20 cellular contexts compared by ENCODE assay signal in the genomic region with DNA sequence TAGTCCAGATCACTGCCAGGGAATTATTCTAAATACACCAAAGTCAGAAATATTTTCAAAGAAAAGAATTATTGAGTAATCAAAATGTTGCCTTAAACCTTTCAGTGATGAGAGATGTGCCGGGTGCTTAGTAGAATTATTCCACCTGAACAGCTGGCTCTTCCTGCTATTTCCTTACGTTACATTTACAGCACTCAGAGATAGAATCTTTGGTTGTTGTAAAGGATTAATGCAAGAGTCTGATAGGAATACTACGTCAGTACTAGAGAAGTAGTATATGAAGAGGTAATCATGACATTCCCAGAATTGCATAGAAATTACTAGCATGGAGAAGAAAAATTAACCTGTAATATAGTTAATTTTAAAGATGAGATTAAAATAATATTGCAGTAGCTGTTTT. TPM values are rescaled to one million over a fixed set of nuclear protein-coding genes. Genes with fewer than 3 reads are reported as not detected.
DNase-seq lines count a peak whose midpoint lies in the region; ATAC-seq and TF ChIP-seq lines count a peak whose summit lies in the region.
"Had no signal": no experiment of that assay in that cellular context is flagged by ENCODE, and none has a peak within 500 bp of the region (broad histone marks: within the 10 kb centered on the region; RNA-seq: fewer than 3 reads in every experiment).

No MANE protein-coding gene starts in this region.

- H3K4me3 ChIP-seq in Loucy (ENCODE audit: low read length, poor library complexity, severe bottlenecking) (peak overlapping the region; percentile 47), colonic mucosa (peak overlapping the region; percentile 19), mucosa of stomach (ENCODE audit: low read length) (no peak overlapping the region)
- H3K4me3 ChIP-seq: cardiac muscle cell had no signal

- H3F3A ChIP-seq in Loucy (ENCODE audit: low read depth), result no peaks in the 10 kb centered on the region

- ATAC-seq in HG03175 (IDR thresholded peaks at IDR 0.05; ENCODE audit: unreplicated experiment) (no peak), HG03025 (IDR thresholded peaks at IDR 0.05; ENCODE audit: low FRiP score, unreplicated experiment) (no peak)
- ATAC-seq: activated naive CD4-positive, alpha-beta T cell treated with anti-CD3 and anti-CD28 coated beads, Interleukin-2, amount 50 U/mL, for 72 hours had no signal

- H3K9ac ChIP-seq in Loucy (ENCODE audit: low read depth, low read length, poor library complexity, severe bottlenecking) (no peak overlapping the region), colonic mucosa (ENCODE audit: low read depth in 2 of 2, low read length in 2 of 2) (no peak overlapping the region), mucosa of stomach (ENCODE audit: low read length) (peak overlapping the region; percentile 85)

- H3K36me3 ChIP-seq in Loucy (ENCODE audit: insufficient read depth, low read length), result no peaks in the 10 kb centered on the region
- no peaks in the 10 kb centered on the region for H3K36me3 ChIP-seq in colonic mucosa
- no peaks in the 10 kb centered on the region for H3K36me3 ChIP-seq in mucosa of stomach (ENCODE audit: control insufficient read depth, insufficient read depth, low read length)
- H3K36me3 ChIP-seq: cardiac muscle cell, neutrophil, sigmoid colon had no signal

- H3K9me2 ChIP-seq in Loucy (replicated peaks; ENCODE audit: low read depth, low read length), result no peaks in the 10 kb centered on the region

- no peaks in the 10 kb centered on the region for H3K79me2 ChIP-seq in Loucy (ENCODE audit: insufficient read depth, low read length)

- DNase-seq in colonic mucosa (no peak), inferior parietal cortex (ENCODE audit: extremely low spot score) (no peak)
- no peak for DNase-seq in stimulated activated naive CD4-positive, alpha-beta T cell (lab: John Stamatoyannopoulos, UW)
- DNase-seq: activated CD4-positive, alpha-beta T cell treated with anti-CD3 and anti-CD28 coated beads for 4 hours; activated T-cell treated with anti-CD3 and anti-CD28 coated beads, Interleukin-2, amount 50 U/mL, for 1 hour; effector CD8-positive, alpha-beta T cell; foreskin fibroblast; GDM1; NCI-H1105 treated with DMSO at 0.1 percent for 48 hours; NK-92 treated with Interleukin-12 subunit alpha and Interleukin-12 subunit beta, amount 100 ng/mL, for 24 hours; SIG-M5; sigmoid colon had no signal

- TF ChIP-seq CTCF in 22Rv1 (IDR thresholded peaks at IDR 0.05), result no peak
- TF ChIP-seq CTCF in Loucy (conservative IDR thresholded peaks at IDR 0.05; ENCODE audit: low read length), result no peak
- no peak for TF ChIP-seq CTCF in colonic mucosa (IDR thresholded peaks at IDR 0.05)

- H3K27me3 ChIP-seq in Loucy (ENCODE audit: insufficient read depth, low read length, poor library complexity, severe bottlenecking) (no peaks in the 10 kb centered on the region), colonic mucosa (no peaks in the 10 kb centered on the region), mucosa of stomach (ENCODE audit: control insufficient read depth, insufficient read depth, low read length) (no peaks in the 10 kb centered on the region)
- H3K27me3 ChIP-seq: cardiac muscle cell, neutrophil, sigmoid colon had no signal

- H3K4me1 ChIP-seq in Loucy (ENCODE audit: insufficient read depth, low read length, poor library complexity, severe bottlenecking) (peaks cover 8% of the 10 kb centered on the region), colonic mucosa (no peaks in the 10 kb centered on the region), mucosa of stomach (ENCODE audit: control insufficient read depth, insufficient read depth, low read length) (no peaks in the 10 kb centered on the region)
- H3K4me1 ChIP-seq: sigmoid colon had no signal

- H2AFZ ChIP-seq in Loucy (ENCODE audit: low read length), result peak overlapping the region; percentile 94

- peak overlapping the region; percentile 54 for H3K4me2 ChIP-seq in Loucy (ENCODE audit: low read depth, low read length, poor library complexity, severe bottlenecking)

- intact Hi-C loops in colonic mucosa (cut with DNase I), result no loop called here

- peak overlapping the region; percentile 80 for H3K27ac ChIP-seq in 22Rv1
- H3K27ac ChIP-seq in colonic mucosa, result no peak overlapping the region
- H3K27ac ChIP-seq: cardiac muscle cell, neutrophil, sigmoid colon had no signal

- H3K9me3 ChIP-seq in Loucy (ENCODE audit: insufficient read depth, low read depth, low read length), result no peaks in the 10 kb centered on the region
- no peaks in the 10 kb centered on the region for H3K9me3 ChIP-seq in colonic mucosa
- H3K9me3 ChIP-seq in mucosa of stomach (ENCODE audit: control insufficient read depth, low read length), result no peaks in the 10 kb centered on the region
- H3K9me3 ChIP-seq: neutrophil, sigmoid colon had no signal

- H4K20me1 ChIP-seq in Loucy (ENCODE audit: insufficient read depth, low read length, poor library complexity, severe bottlenecking), result no peaks in the 10 kb centered on the region

RNA-seq across cellular contexts. Expression of a gene that starts 50.9 kb away (rescaled TPM):
- total RNA-seq in colonic mucosa, result 10 to 100 TPM; 31.3 to 33.2 TPM

RNA-seq across cellular contexts. Expression of a gene that starts 58.3 kb away (rescaled TPM):
- total RNA-seq in colonic mucosa, result 10 to 100 TPM in 1 of 2 donors, 1 to 10 TPM in 1; 4.1 to 10.2 TPM
